In genomic region chr19:42012747-42013146, GRCh38 we compare ENCODE assay signal across 4 cellular contexts. TPM values are rescaled to one million over a fixed set of nuclear protein-coding genes. Genes with fewer than 3 reads are reported as not detected.
"Had no signal": no experiment of that assay in that cellular context is flagged by ENCODE, and none has a peak within 500 bp of the region (broad histone marks: within the 10 kb centered on the region; RNA-seq: fewer than 3 reads in every experiment).

No MANE protein-coding gene starts in this region.

RNA-seq across cellular contexts. Expression of gene ATP1A3, which starts 18.7 kb away (rescaled TPM):
- total RNA-seq: subcutaneous adipose tissue, suprapubic skin, tibial nerve, upper lobe of right lung had no signal
